ENCODE assay signal across 28 cellular contexts in the genomic region with DNA sequence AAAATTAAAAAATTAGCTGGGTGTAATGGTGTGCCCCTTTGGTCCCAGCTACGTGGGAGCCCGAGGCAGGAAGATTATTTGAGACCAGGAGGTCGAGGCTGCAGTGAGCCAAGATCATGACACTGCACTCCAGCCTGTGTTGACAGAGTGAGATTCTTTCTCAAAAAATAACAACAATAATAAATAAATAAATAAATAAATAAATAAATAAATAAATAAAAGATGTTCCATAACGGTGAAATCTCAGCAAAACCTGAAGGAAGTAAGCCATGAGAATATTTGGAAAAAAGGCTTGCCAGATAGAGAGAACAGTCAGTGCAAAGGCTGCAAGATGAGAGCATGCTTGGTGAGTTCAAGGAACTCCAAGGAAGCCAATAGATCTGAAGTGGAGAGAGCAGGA.
"Had no signal": no experiment of that assay in that cellular context is flagged by ENCODE, and none has a peak within 500 bp of the region (broad histone marks: within the 10 kb centered on the region; RNA-seq: fewer than 3 reads in every experiment).

No MANE protein-coding gene starts in this region.

- H2AFZ ChIP-seq: neural progenitor cell, parathyroid adenoma had no signal

- H3K9ac ChIP-seq: neural progenitor cell, parathyroid adenoma had no signal

- H3K4me3 ChIP-seq: neural progenitor cell, ovary, psoas muscle, right lobe of liver, sigmoid colon, stomach, thoracic aorta, tibial artery, transverse colon, upper lobe of right lung, uterus had no signal

- H3K27ac ChIP-seq: neural progenitor cell, ovary, parathyroid adenoma, psoas muscle, right lobe of liver, sigmoid colon, stomach, thoracic aorta, tibial artery, transverse colon, upper lobe of right lung, uterus had no signal

- H3K36me3 ChIP-seq: neural progenitor cell, ovary, right lobe of liver, sigmoid colon, stomach, thoracic aorta, tibial artery, transverse colon, upper lobe of right lung, uterus had no signal

- H3K36me3 Mint-ChIP-seq: natural killer cell treated with Interleukin-12 subunit alpha and Interleukin-12 subunit beta and Interleukin-15 and Interleukin-18, amount 100 ng/mL, for 72 hours; neural progenitor cell; stimulated activated effector memory CD8-positive, alpha-beta T cell treated with anti-CD3 and anti-CD28 coated beads, Interleukin-12 subunit alpha, Interleukin-12 subunit beta, amount 100 ng/mL, for 72 hours had no signal

- H3K9me3 ChIP-seq: ovary, psoas muscle, right lobe of liver, sigmoid colon, stomach, thoracic aorta, tibial artery, transverse colon, upper lobe of right lung, uterus had no signal

- H3K27me3 Mint-ChIP-seq: naive thymus-derived CD8-positive, alpha-beta T cell; natural killer cell treated with Interleukin-12 subunit alpha and Interleukin-12 subunit beta and Interleukin-15 and Interleukin-18, amount 100 ng/mL, for 72 hours; progenitor cell of endocrine pancreas; stimulated activated naive B cell treated with anti-CD40 and anti-IgM and Interleukin-4, amounts not matched to agents 10 μg/mL and 1 μg/mL and 100 μg/mL, for 72 hours; stimulated activated naive CD8-positive, alpha-beta T cell treated with anti-CD3 and anti-CD28 coated beads, Interleukin-15, Interleukin-2, amounts not matched to agents 100 ng/mL and 50 ng/mL, for 24 hours; type B pancreatic cell had no signal

- H3K4me3 Mint-ChIP-seq: naive thymus-derived CD8-positive, alpha-beta T cell; natural killer cell treated with Interleukin-12 subunit alpha and Interleukin-12 subunit beta and Interleukin-15 and Interleukin-18, amount 100 ng/mL, for 72 hours; neural progenitor cell; stimulated activated effector memory CD8-positive, alpha-beta T cell treated with anti-CD3 and anti-CD28 coated beads, Interleukin-12 subunit alpha, Interleukin-12 subunit beta, amount 100 ng/mL, for 72 hours; stimulated activated naive B cell treated with anti-CD40 and anti-IgM and Interleukin-4, amounts not matched to agents 10 μg/mL and 1 μg/mL and 100 μg/mL, for 72 hours; stimulated activated naive CD8-positive, alpha-beta T cell treated with anti-CD3 and anti-CD28 coated beads, Interleukin-15, Interleukin-2, amounts not matched to agents 100 ng/mL and 50 ng/mL, for 24 hours; type B pancreatic cell had no signal

- H3K4me2 ChIP-seq: neural progenitor cell had no signal

- H3K27ac Mint-ChIP-seq: naive thymus-derived CD8-positive, alpha-beta T cell; natural killer cell treated with Interleukin-12 subunit alpha and Interleukin-12 subunit beta and Interleukin-15 and Interleukin-18, amount 100 ng/mL, for 72 hours; neural progenitor cell; progenitor cell of endocrine pancreas; stimulated activated effector memory CD8-positive, alpha-beta T cell treated with anti-CD3 and anti-CD28 coated beads, Interleukin-12 subunit alpha, Interleukin-12 subunit beta, amount 100 ng/mL, for 72 hours; stimulated activated naive B cell treated with anti-CD40 and anti-IgM and Interleukin-4, amounts not matched to agents 10 μg/mL and 1 μg/mL and 100 μg/mL, for 72 hours; stimulated activated naive CD8-positive, alpha-beta T cell treated with anti-CD3 and anti-CD28 coated beads, Interleukin-15, Interleukin-2, amounts not matched to agents 100 ng/mL and 50 ng/mL, for 24 hours; type B pancreatic cell had no signal

- ATAC-seq: naive thymus-derived CD8-positive, alpha-beta T cell; natural killer cell treated with Interleukin-12 subunit alpha and Interleukin-12 subunit beta and Interleukin-15 and Interleukin-18, amount 100 ng/mL, for 72 hours; psoas muscle; right cardiac atrium; right lobe of liver; stimulated activated effector memory CD8-positive, alpha-beta T cell treated with anti-CD3 and anti-CD28 coated beads, Interleukin-12 subunit alpha, Interleukin-12 subunit beta, amount 100 ng/mL, for 72 hours; stimulated activated naive B cell treated with anti-CD40 and anti-IgM and Interleukin-4, amounts not matched to agents 10 μg/mL and 1 μg/mL and 100 μg/mL, for 72 hours; upper lobe of right lung had no signal

- H3K27me3 ChIP-seq: neural progenitor cell, ovary, right lobe of liver, sigmoid colon, stomach, tibial artery, transverse colon, upper lobe of right lung, uterus had no signal

- DNase-seq: naive thymus-derived CD8-positive, alpha-beta T cell; occipital lobe; ovary; posterior cingulate gyrus; psoas muscle; right cardiac atrium; right lobe of liver; sigmoid colon; small intestine; stimulated activated CD4-positive, alpha-beta T cell treated with anti-CD3 and anti-CD28 coated beads, Interleukin-15, amount 100 ng/mL, for 24 hours; stimulated activated CD4-positive, alpha-beta T cell treated with anti-CD3 and anti-CD28 coated beads, Interleukin-2, amount 100 ng/mL, for 24 hours; stimulated activated CD4-positive, alpha-beta T cell treated with anti-CD3 and anti-CD28 coated beads, Interleukin-2, amount 100 ng/mL, for 48 hours; stimulated activated CD4-positive, alpha-beta T cell treated with anti-CD3 and anti-CD28 coated beads, Interleukin-4, amount 100 ng/mL, for 24 hours; stimulated activated naive B cell treated with anti-CD40 and anti-IgM and Interleukin-4, amounts not matched to agents 10 μg/mL and 1 μg/mL and 100 μg/mL, for 72 hours; stimulated activated naive CD4-positive, alpha-beta T cell treated with Interleukin-2 at 50 U/mL for 16 hours; stomach; tibial artery; transverse colon; upper lobe of right lung; uterus had no signal

- H3K4me1 Mint-ChIP-seq: stimulated activated effector memory CD8-positive, alpha-beta T cell treated with anti-CD3 and anti-CD28 coated beads, Interleukin-12 subunit alpha, Interleukin-12 subunit beta, amount 100 ng/mL, for 72 hours had no signal

- H3K9me3 Mint-ChIP-seq: naive thymus-derived CD8-positive, alpha-beta T cell; natural killer cell treated with Interleukin-12 subunit alpha and Interleukin-12 subunit beta and Interleukin-15 and Interleukin-18, amount 100 ng/mL, for 72 hours; neural progenitor cell; stimulated activated effector memory CD8-positive, alpha-beta T cell treated with anti-CD3 and anti-CD28 coated beads, Interleukin-12 subunit alpha, Interleukin-12 subunit beta, amount 100 ng/mL, for 72 hours; stimulated activated naive B cell treated with anti-CD40 and anti-IgM and Interleukin-4, amounts not matched to agents 10 μg/mL and 1 μg/mL and 100 μg/mL, for 72 hours; stimulated activated naive CD8-positive, alpha-beta T cell treated with anti-CD3 and anti-CD28 coated beads, Interleukin-15, Interleukin-2, amounts not matched to agents 100 ng/mL and 50 ng/mL, for 24 hours; type B pancreatic cell had no signal

- H3K4me1 ChIP-seq: neural progenitor cell, parathyroid adenoma, right lobe of liver had no signal

- FAIRE-seq: small intestine had no signal
